In genomic region chr4:79599691-79600090, GRCh38 we compare ENCODE assay signal across 26 cellular contexts.
DNase-seq lines count a peak whose midpoint lies in the region; ATAC-seq, FAIRE-seq and TF ChIP-seq lines count a peak whose summit lies in the region.
"Had no signal": no experiment of that assay in that cellular context is flagged by ENCODE, and none has a peak within 500 bp of the region (broad histone marks: within the 10 kb centered on the region; RNA-seq: fewer than 3 reads in every experiment).

No MANE protein-coding gene starts in this region.

- no peak for TF ChIP-seq POLR2A in prostate gland (IDR thresholded peaks at IDR 0.05)

- H3K4me1 ChIP-seq in left ventricle myocardium inferior (peaks cover 16% of the 10 kb centered on the region), prostate gland (replicated peaks) (peaks cover 16% of the 10 kb centered on the region), tibial artery (peaks cover 0 to 56% (median 26%) of the 10 kb centered on the region in 4 donors)
- H3K4me1 ChIP-seq: SJSA1 had no signal

- ATAC-seq in left ventricle myocardium superior = peak; percentile 27

- no peaks in the 10 kb centered on the region for H3K36me3 ChIP-seq in left ventricle myocardium inferior
- no peaks in the 10 kb centered on the region for H3K36me3 ChIP-seq in bronchial epithelial cell (ENCODE audit: control insufficient read depth, insufficient read depth, low read length)
- H3K36me3 ChIP-seq in prostate gland = no peaks in the 10 kb centered on the region
- no peaks in the 10 kb centered on the region for H3K36me3 ChIP-seq in tibial artery
- H3K36me3 ChIP-seq: SJSA1 had no signal

- H3K9me3 ChIP-seq in left ventricle myocardium inferior (replicated peaks) (no peaks in the 10 kb centered on the region), prostate gland (no peaks in the 10 kb centered on the region), tibial artery (no peaks in the 10 kb centered on the region)
- H3K9me3 ChIP-seq: SJSA1 had no signal

- intact Hi-C loops in left ventricle myocardium superior (cut with micrococcal nuclease) (no loop called here), left ventricle myocardium inferior (cut with micrococcal nuclease) (no loop called here), prostate gland (cut with DNase I) (loop anchor here (10.0 kb wide), 1 partner anchor 225 kb away; no protein-coding TSS in a partner anchor), tibial artery (cut with DNase I; ENCODE audit: low total_unique reads) (no loop called here)

- no peak for TF ChIP-seq CTCF in left ventricle myocardium inferior (IDR thresholded peaks at IDR 0.05; ENCODE audit: borderline replicate concordance)
- TF ChIP-seq CTCF in bronchial epithelial cell (IDR thresholded peaks at IDR 0.05; ENCODE audit: insufficient read depth, low read length, severe bottlenecking) = no peak
- TF ChIP-seq CTCF in prostate gland (IDR thresholded peaks at IDR 0.05) = no peak
- TF ChIP-seq CTCF in tibial artery (IDR thresholded peaks at IDR 0.05) = no peak

- H3K27me3 ChIP-seq in left ventricle myocardium inferior (ENCODE audit: low read depth) = no peaks in the 10 kb centered on the region
- H3K27me3 ChIP-seq in bronchial epithelial cell (ENCODE audit: control insufficient read depth, insufficient read depth, low read length) = no peaks in the 10 kb centered on the region
- no peaks in the 10 kb centered on the region for H3K27me3 ChIP-seq in prostate gland (replicated peaks; ENCODE audit: insufficient read depth)
- no peaks in the 10 kb centered on the region for H3K27me3 ChIP-seq in tibial artery
- H3K27me3 ChIP-seq: SJSA1 had no signal

- FAIRE-seq in bronchial epithelial cell (lab: Jason Lieb, UNC) = peak; percentile 47
- FAIRE-seq: GM12891, H1 had no signal

- H3K4me3 ChIP-seq in left ventricle myocardium inferior (no peak overlapping the region), bronchial epithelial cell (ENCODE audit: low read depth, low read length) (no peak overlapping the region), prostate gland (no peak overlapping the region), tibial artery (no peak overlapping the region)
- H3K4me3 ChIP-seq: SJSA1 had no signal

- H3K27ac ChIP-seq in left ventricle myocardium inferior (replicated peaks) = no peak overlapping the region
- H3K27ac ChIP-seq in prostate gland = peak overlapping the region; percentile 77 to 87
- peak overlapping the region; percentile 77 to 81 for H3K27ac ChIP-seq in tibial artery
- H3K27ac ChIP-seq: SJSA1 had no signal

- no peak for DNase-seq in left ventricle myocardium superior
- DNase-seq in left ventricle myocardium inferior = no peak
- DNase-seq in bronchial epithelial cell (ENCODE audit: low read depth) = no peak
- no peak for DNase-seq in prostate gland (ENCODE audit: low spot score)
- DNase-seq in tibial artery = no peak
- DNase-seq in AG08395 (ENCODE audit: low spot score) = no peak
- DNase-seq in NCI-H128 (lab: John Stamatoyannopoulos, UW; ENCODE audit: unreplicated experiment) = no peak
- no peak for DNase-seq in central memory CD4-positive, alpha-beta T cell
- DNase-seq: C1 segment of cervical spinal cord; CD8-positive, alpha-beta memory T cell; DMS 273 treated with DMSO at 0.1 percent for 48 hours; DMS79 treated with DMSO at 0.1 percent for 48 hours; GF-D8; HCEC 1CT; Karpas-422; NCI-H1092; NCI-H1436; NCI-H187; NCI-H2081 treated with DMSO at 0.1 percent for 48 hours; NCI-H2171; NCI-H226; NCI-H524 treated with DMSO at 0.1 percent for 48 hours; NCI-H774 had no signal

- 87% methylated on average over 1 of the region's 1 CpG for WGBS in prostate gland
